18 cellular contexts compared by ENCODE assay signal in genomic region chr11:17564687-17565042, GRCh38. TPM values are rescaled to one million over a fixed set of nuclear protein-coding genes. Genes with fewer than 3 reads are reported as not detected.
A peak's percentile ranks its signal among the peaks of the same experiment; 100 is the strongest.
DNase-seq lines count a peak whose midpoint lies in the region; ATAC-seq and TF ChIP-seq lines count a peak whose summit lies in the region.
"Had no signal": no experiment of that assay in that cellular context is flagged by ENCODE, and none has a peak within 500 bp of the region (broad histone marks: within the 10 kb centered on the region; RNA-seq: fewer than 3 reads in every experiment).

No MANE protein-coding gene starts in this region.

- H3K9me3 ChIP-seq in AG04450 (ENCODE audit: control insufficient read depth, insufficient read depth, low read length): no peaks in the 10 kb centered on the region
- no peaks in the 10 kb centered on the region for H3K9me3 ChIP-seq in Panc1 (ENCODE audit: control insufficient read depth, insufficient read depth, low read depth, low read length)
- H3K9me3 ChIP-seq in heart left ventricle: no peaks in the 10 kb centered on the region
- H3K9me3 ChIP-seq: heart right ventricle, prostate gland had no signal

- H3K36me3 ChIP-seq in Panc1 (ENCODE audit: control insufficient read depth, insufficient read depth, low read length): no peaks in the 10 kb centered on the region
- no peaks in the 10 kb centered on the region for H3K36me3 ChIP-seq in heart left ventricle
- H3K36me3 ChIP-seq: heart right ventricle, prostate gland had no signal

- H3K4me1 ChIP-seq in Panc1 (ENCODE audit: control insufficient read depth, insufficient read depth, low read length) (no peaks in the 10 kb centered on the region), heart left ventricle (peaks cover 0 to 11% (median 0%) of the 10 kb centered on the region in 12 donors)
- H3K4me1 ChIP-seq: prostate gland had no signal

- no peak overlapping the region for H3K4me3 ChIP-seq in AG04450 (ENCODE audit: low read depth, low read length)
- no peak overlapping the region for H3K4me3 ChIP-seq in Panc1 (ENCODE audit: low read depth in 2 of 2, low read length in 2 of 2)
- no peak overlapping the region for H3K4me3 ChIP-seq in fibroblast of mammary gland (ENCODE audit: control insufficient read depth, low read depth, low read length)
- no peak overlapping the region for H3K4me3 ChIP-seq in heart left ventricle
- H3K4me3 ChIP-seq: heart right ventricle, prostate gland had no signal

- TF ChIP-seq POLR2A in heart left ventricle (IDR thresholded peaks at IDR 0.05): no peak

- H3K27ac ChIP-seq in AG04450 (ENCODE audit: low read depth, low read length) (no peak overlapping the region), Panc1 (ENCODE audit: low read length) (no peak overlapping the region), heart left ventricle (no peak overlapping the region)
- H3K27ac ChIP-seq: heart right ventricle, prostate gland had no signal

- intact Hi-C loops in Panc1 (cut with micrococcal nuclease; ENCODE audit: unreplicated experiment) (no loop called here), heart left ventricle (cut with DNase I) (no loop called here)

- POLR2A ChIA-PET in AG04450 (lab: Yijun Ruan, JAX) (no interaction called here), Panc1 (lab: Charles Lee) (no interaction called here)

- CTCF ChIA-PET in AG04450 (lab: Charles Lee): no interaction called here
- CTCF ChIA-PET in Panc1 (lab: Charles Lee): interaction anchor here (0.6 to 0.7 kb wide), 2 partner anchors 16 to 287 kb away, joined by 3 read pairs; no protein-coding TSS in a partner anchor

- in situ Hi-C loops in Panc1 (cut with HindIII; ENCODE audit: low pct_unique_long_range_greater_than_20kb, low sequenced_read_pairs): no loop called here

- H3K27me3 ChIP-seq in AG04450 (ENCODE audit: control insufficient read depth, insufficient read depth, low read length): peaks cover 3% of the 10 kb centered on the region
- H3K27me3 ChIP-seq in Panc1 (ENCODE audit: control insufficient read depth, insufficient read depth, low read length): peaks cover 8% of the 10 kb centered on the region
- peaks cover 0 to 7% (median 0%) of the 10 kb centered on the region in 9 donors for H3K27me3 ChIP-seq in heart left ventricle

- no peak for DNase-seq in AG04450 (ENCODE audit: low read depth, low spot score)
- no peak for DNase-seq in Panc1 (ENCODE audit: low read depth, low spot score)
- no peak for DNase-seq in fibroblast of mammary gland (ENCODE audit: low read depth)
- no peak for DNase-seq in HuH-7.5 (ENCODE audit: low spot score)
- no peak for DNase-seq in heart left ventricle
- DNase-seq: activated CD8-positive, alpha-beta memory T cell treated with anti-CD3 and anti-CD28 coated beads, Interleukin-2, amount 50 U/mL, for 4 hours; effector CD8-positive, alpha-beta T cell; heart right ventricle; NCI-H187 treated with DMSO at 0.1 percent for 48 hours; stimulated activated CD4-positive, alpha-beta T cell treated with anti-CD3 and anti-CD28 coated beads, Interleukin-4, amount 100 ng/mL, for 24 hours had no signal

- BruUV-seq in Panc1 (replicated peaks; lab: Mats Ljungman, UMichigan): no TSS peak

- 55 to 62% (median 58%) methylated on average over 2 of the region's 2 CpGs for WGBS in heart left ventricle, 4 donors

- TF ChIP-seq CTCF in AG04450 (IDR thresholded peaks at IDR 0.05; ENCODE audit: low read depth, low read length): 0 out of 2 replicates have a peak, but pooled peaks have one; percentile 11
- TF ChIP-seq CTCF in GM12874 (IDR thresholded peaks at IDR 0.05; ENCODE audit: insufficient read depth, low read depth, low read length): peak; percentile 47
- TF ChIP-seq CTCF in Panc1 (IDR thresholded peaks at IDR 0.05): peak; percentile 56
- TF ChIP-seq CTCF in fibroblast of mammary gland (conservative IDR thresholded peaks at IDR 0.05; ENCODE audit: control insufficient read depth, insufficient read depth, low read depth, low read length): peak; percentile 39
- TF ChIP-seq CTCF in heart left ventricle (IDR thresholded peaks at IDR 0.05): peak in 2 of 12 donors; percentile 7 to 12

- no peak; the same call in 1 of the 2 replicates for ATAC-seq in Panc1
- ATAC-seq in heart left ventricle: no peak
- ATAC-seq in HG02759 (IDR thresholded peaks at IDR 0.05; ENCODE audit: unreplicated experiment): no peak
- no peak for ATAC-seq in GM18873 (IDR thresholded peaks at IDR 0.05; ENCODE audit: low FRiP score, unreplicated experiment)

RNA-seq across cellular contexts. Expression of gene OTOG, which starts 17.6 kb away (rescaled TPM):
- polyA plus RNA-seq in AG04450 (2011; rRNA removed) (not detected in 2 replicates), heart left ventricle (not detected)
- not detected in 2 replicates for polyA minus RNA-seq in AG04450 (2011; rRNA and poly(A)+ RNA removed)
- total RNA-seq in Panc1 (2021; ENCODE audit: unreplicated experiment) (not detected), heart left ventricle (not detected)
- not detected for polyA plus RNA-seq in Panc1 (2012; ENCODE audit: insufficient read length)
- total RNA-seq: heart right ventricle, HT1080, mesenteric fat pad had no signal
- polyA plus RNA-seq: adipose tissue, CD14-positive monocyte, heart right ventricle had no signal

RNA-seq across cellular contexts. Expression of gene USH1C, which starts 20.4 kb away (rescaled TPM):
- polyA plus RNA-seq in AG04450 (2011; rRNA removed) (not detected in 2 replicates), heart left ventricle (under 1 TPM; 0.06 to 0.23 TPM)
- polyA minus RNA-seq in AG04450 (2011; rRNA and poly(A)+ RNA removed): not detected in 2 replicates
- total RNA-seq in Panc1 (2021; ENCODE audit: unreplicated experiment) (not detected), heart left ventricle (under 1 TPM in 1 of 9 donors, not detected in 8; 0.16 TPM)
- not detected for polyA plus RNA-seq in Panc1 (2012; ENCODE audit: insufficient read length)
- total RNA-seq: HT1080, prostate gland had no signal
- polyA plus RNA-seq: CD14-positive monocyte had no signal
